28 cellular contexts compared by ENCODE assay signal in genomic region chr16:17917316-17918019, GRCh38.
DNase-seq lines count a peak whose midpoint lies in the region; ATAC-seq, FAIRE-seq and TF ChIP-seq lines count a peak whose summit lies in the region.
"Had no signal": no experiment of that assay in that cellular context is flagged by ENCODE, and none has a peak within 500 bp of the region (broad histone marks: within the 10 kb centered on the region; RNA-seq: fewer than 3 reads in every experiment).

No MANE protein-coding gene starts in this region.

- no peak for TF ChIP-seq RAD21 in HepG2 (CRISPR knock-in tag; IDR thresholded peaks at IDR 0.05)

- no peak overlapping the region for H3K27ac ChIP-seq in HepG2 (ENCODE audit: extremely low read length, insufficient read depth, low read length)
- H3K27ac ChIP-seq in right lobe of liver, result peak overlapping the region; percentile 45 to 69 (median 49)
- H3K27ac ChIP-seq: BLaER1 had no signal

- H3K27ac Mint-ChIP-seq in activated naive CD4-positive, alpha-beta T cell treated with anti-CD3 and anti-CD28 coated beads for 36 hours, result no peak overlapping the region
- H3K27ac Mint-ChIP-seq: CD14-positive monocyte; CD4-positive, alpha-beta memory T cell; CD4-positive, CD25-positive, alpha-beta regulatory T cell; CD8-positive, alpha-beta memory T cell had no signal

- no TSS peak for BruUV-seq in HepG2 (replicated peaks; lab: Mats Ljungman, UMichigan)

- H3K36me3 Mint-ChIP-seq in activated naive CD4-positive, alpha-beta T cell treated with anti-CD3 and anti-CD28 coated beads for 36 hours (ENCODE audit: low read depth), result no peaks in the 10 kb centered on the region
- H3K36me3 Mint-ChIP-seq: CD14-positive monocyte; CD4-positive, alpha-beta memory T cell; CD4-positive, CD25-positive, alpha-beta regulatory T cell; CD8-positive, alpha-beta memory T cell had no signal

- no peak overlapping the region for H2AFZ ChIP-seq in HepG2 (ENCODE audit: low read length)

- H3K4me3 Mint-ChIP-seq in activated naive CD4-positive, alpha-beta T cell treated with anti-CD3 and anti-CD28 coated beads for 36 hours, result no peak overlapping the region
- H3K4me3 Mint-ChIP-seq: CD14-positive monocyte; CD4-positive, alpha-beta memory T cell; CD4-positive, CD25-positive, alpha-beta regulatory T cell; CD8-positive, alpha-beta memory T cell had no signal

- H3K9me3 ChIP-seq in HepG2 (ENCODE audit: low read length), result peaks cover 29% of the 10 kb centered on the region
- peaks cover 0 to 4% (median 0%) of the 10 kb centered on the region in 4 donors for H3K9me3 ChIP-seq in right lobe of liver
- H3K9me3 ChIP-seq: BE2C had no signal

- no peaks in the 10 kb centered on the region for H4K20me1 ChIP-seq in HepG2 (ENCODE audit: insufficient read depth, low read length)
- H4K20me1 ChIP-seq: BLaER1 had no signal

- no peak for TF ChIP-seq CTCF in HepG2 (CRISPR knock-in tag; IDR thresholded peaks at IDR 0.05)
- no peak for TF ChIP-seq CTCF in right lobe of liver (IDR thresholded peaks at IDR 0.05)

- H3K27me3 ChIP-seq in HepG2 (ENCODE audit: control insufficient read depth in 1 of 2, insufficient read depth in 2 of 2, low read length in 2 of 2) (no peaks in the 10 kb centered on the region), right lobe of liver (no peaks in the 10 kb centered on the region)
- H3K27me3 ChIP-seq: BE2C, BLaER1 had no signal

- no peaks in the 10 kb centered on the region for H3K4me1 ChIP-seq in HepG2 (ENCODE audit: insufficient read depth, low read length)
- H3K4me1 ChIP-seq in right lobe of liver, result peaks cover 0 to 15% (median 6%) of the 10 kb centered on the region in 4 donors
- H3K4me1 ChIP-seq: BE2C, BLaER1 had no signal

- no peaks in the 10 kb centered on the region for H3K79me2 ChIP-seq in HepG2 (ENCODE audit: insufficient read depth, low read length)

- peaks cover 12% of the 10 kb centered on the region for H3K9me3 Mint-ChIP-seq in activated naive CD4-positive, alpha-beta T cell treated with anti-CD3 and anti-CD28 coated beads for 36 hours

- H3K36me3 ChIP-seq in HepG2 (replicated peaks in 1 of 2; ENCODE audit: control insufficient read depth in 1 of 2, insufficient read depth in 2 of 2, low read length in 2 of 2), result no peaks in the 10 kb centered on the region
- H3K36me3 ChIP-seq in right lobe of liver, result no peaks in the 10 kb centered on the region
- H3K36me3 ChIP-seq: BE2C, BLaER1 had no signal

- POLR2A ChIA-PET in HepG2 (lab: Yijun Ruan, JAX), result no interaction called here

- no peak for FAIRE-seq in HepG2 (lab: Jason Lieb, UNC)
- FAIRE-seq in GM19239 (lab: Jason Lieb, UNC), result no peak
- FAIRE-seq: A204.1, GM12878, GM12892, GM18507 had no signal

- H3K9ac ChIP-seq in HepG2 (ENCODE audit: insufficient read depth, low read depth, low read length), result no peak overlapping the region
- H3K9ac ChIP-seq: BLaER1 had no signal

- H3K4me2 ChIP-seq in HepG2 (ENCODE audit: low read depth, low read length), result no peak overlapping the region
- H3K4me2 ChIP-seq: BLaER1 had no signal

- peaks cover 18% of the 10 kb centered on the region for H3K27me3 Mint-ChIP-seq in activated naive CD4-positive, alpha-beta T cell treated with anti-CD3 and anti-CD28 coated beads for 36 hours (ENCODE audit: low read depth)

- WGBS in HepG2 (ENCODE audit: low lambda C conversion rate), result 16% methylated on average over 3 of the region's 3 CpGs
- 38% methylated on average over 3 of the region's 3 CpGs for whole genome bisulfite sequencing in right lobe of liver (ENCODE audit: insufficient coverage, low coverage, low lambda C conversion rate, missing lambda C conversion rate)

- no peak for TF ChIP-seq POLR2A in HepG2 (IDR thresholded peaks at IDR 0.05; ENCODE audit: insufficient read depth in 1 of 2, low read depth in 2 of 2, low read length in 2 of 2)
- no peak for TF ChIP-seq POLR2A in right lobe of liver (IDR thresholded peaks at IDR 0.05)

- in situ Hi-C loops in HepG2 (cut with HindIII; ENCODE audit: extremely low pct_ligation_motif_present, low pct_unique_long_range_greater_than_20kb), result no loop called here

- H3K4me3 ChIP-seq in HepG2 (replicated peaks in 1 of 3; ENCODE audit: insufficient read depth in 1 of 3, low read depth in 2 of 3, low read length in 3 of 3) (no peak overlapping the region), right lobe of liver (no peak overlapping the region)
- H3K4me3 ChIP-seq: BLaER1, GM12878 had no signal

- H3K4me1 Mint-ChIP-seq in activated naive CD4-positive, alpha-beta T cell treated with anti-CD3 and anti-CD28 coated beads for 36 hours (ENCODE audit: low read depth), result no peaks in the 10 kb centered on the region
- H3K4me1 Mint-ChIP-seq: CD14-positive monocyte; CD4-positive, alpha-beta memory T cell; CD4-positive, CD25-positive, alpha-beta regulatory T cell; CD8-positive, alpha-beta memory T cell had no signal

- ATAC-seq in left colon (peak; percentile 60), HepG2 (peak; percentile 86), right lobe of liver (peak; percentile 90 to 97 (median 92)), GM18517 (IDR thresholded peaks at IDR 0.05; ENCODE audit: unreplicated experiment) (no peak)
- ATAC-seq: GM12878 had no signal

- CTCF ChIA-PET in HepG2 (lab: Yijun Ruan, JAX; ENCODE audit: low intra/inter-chr PET ratio, low total read pairs), result no interaction called here
- CTCF ChIA-PET in activated naive CD4-positive, alpha-beta T cell treated with anti-CD3 and anti-CD28 coated beads for 36 hours (lab: Charles Lee), result no interaction called here

- no peak for TF ChIP-seq EP300 in HepG2 (IDR thresholded peaks at IDR 0.05; ENCODE audit: low read depth in 2 of 2, low read length in 2 of 2)
- no peak for TF ChIP-seq EP300 in HepG2 (CRISPR knock-in tag; IDR thresholded peaks at IDR 0.05; ENCODE audit: borderline replicate concordance)

- intact Hi-C loops in left colon (cut with DNase I, micrococcal nuclease), result no loop called here
- intact Hi-C loops in HepG2 (cut with micrococcal nuclease; ENCODE audit: unreplicated experiment), result no loop called here
- intact Hi-C loops in right lobe of liver (cut with DNase I), result no loop called here
- intact Hi-C loops in activated naive CD4-positive, alpha-beta T cell treated with anti-CD3 and anti-CD28 coated beads for 36 hours (cut with micrococcal nuclease), result no loop called here

- DNase-seq in left colon, result no peak
- peak; percentile 15 for DNase-seq in HepG2 (ENCODE audit: low spot score)
- peak; percentile 46 to 86 (median 67) for DNase-seq in right lobe of liver
- DNase-seq in GM19239 (ENCODE audit: insufficient read length, low spot score), result no peak
- no peak for DNase-seq in amygdala (lab: John Stamatoyannopoulos, UW)
- DNase-seq in activated naive CD4-positive, alpha-beta T cell treated with anti-CD3 and anti-CD28 coated beads for 36 hours, result no peak
- DNase-seq: 8988T; ACHN; BE2C; C1 segment of cervical spinal cord; CD4-positive, alpha-beta memory T cell; CD4-positive, CD25-positive, alpha-beta regulatory T cell; CD8-positive, alpha-beta memory T cell; COR-L47; DMS 273 treated with DMSO at 0.1 percent for 48 hours; DMS153; DMS53; DMS79; DND-41; EL; GDM1 had no signal

TF ChIP-seq in HepG2, 621 proteins besides CTCF, POLR2A, EP300 and RAD21 (continues in another document):
- TF ChIP-seq ZNF619 (CRISPR knock-in tag; IDR thresholded peaks at IDR 0.05) (no peak), GABPA (IDR thresholded peaks at IDR 0.05; ENCODE audit: low read depth, low read length) (no peak), GABPA (CRISPR knock-in tag; IDR thresholded peaks at IDR 0.05; ENCODE audit: low read depth) (no peak), ZNF678 (CRISPR knock-in tag; IDR thresholded peaks at IDR 0.05) (no peak), HCFC1 (IDR thresholded peaks at IDR 0.05; ENCODE audit: low read depth, low read length) (no peak), ZNF33A (CRISPR knock-in tag; IDR thresholded peaks at IDR 0.05; ENCODE audit: borderline replicate concordance) (no peak), FOXA3 (CRISPR knock-in tag; IDR thresholded peaks at IDR 0.05) (0 out of 2 replicates have a peak, but pooled peaks have one; percentile 11)
- TF ChIP-seq, protein P1, sequence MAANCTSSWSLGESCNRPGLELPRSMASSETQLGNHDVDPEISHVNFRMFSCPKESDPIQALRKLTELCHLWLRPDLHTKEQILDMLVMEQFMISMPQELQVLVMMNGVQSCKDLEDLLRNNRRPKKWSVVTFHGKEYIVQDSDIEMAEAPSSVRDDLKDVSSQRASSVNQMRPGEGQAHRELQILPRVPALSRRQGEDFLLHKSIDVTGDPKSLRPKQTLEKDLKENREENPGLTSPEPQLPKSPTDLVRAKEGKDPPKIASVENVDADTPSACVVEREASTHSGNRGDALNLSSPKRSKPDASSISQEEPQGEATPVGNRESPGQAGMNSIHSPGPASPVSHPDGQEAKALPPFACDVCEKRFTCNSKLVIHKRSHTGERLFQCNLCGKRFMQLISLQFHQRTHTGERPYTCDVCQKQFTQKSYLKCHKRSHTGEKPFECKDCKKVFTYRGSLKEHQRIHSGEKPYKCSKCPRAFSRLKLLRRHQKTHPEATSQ (CRISPR knock-in tag; IDR thresholded peaks at IDR 0.05; ENCODE audit: borderline replicate concordance), result no peak
- TF ChIP-seq, protein P2, sequence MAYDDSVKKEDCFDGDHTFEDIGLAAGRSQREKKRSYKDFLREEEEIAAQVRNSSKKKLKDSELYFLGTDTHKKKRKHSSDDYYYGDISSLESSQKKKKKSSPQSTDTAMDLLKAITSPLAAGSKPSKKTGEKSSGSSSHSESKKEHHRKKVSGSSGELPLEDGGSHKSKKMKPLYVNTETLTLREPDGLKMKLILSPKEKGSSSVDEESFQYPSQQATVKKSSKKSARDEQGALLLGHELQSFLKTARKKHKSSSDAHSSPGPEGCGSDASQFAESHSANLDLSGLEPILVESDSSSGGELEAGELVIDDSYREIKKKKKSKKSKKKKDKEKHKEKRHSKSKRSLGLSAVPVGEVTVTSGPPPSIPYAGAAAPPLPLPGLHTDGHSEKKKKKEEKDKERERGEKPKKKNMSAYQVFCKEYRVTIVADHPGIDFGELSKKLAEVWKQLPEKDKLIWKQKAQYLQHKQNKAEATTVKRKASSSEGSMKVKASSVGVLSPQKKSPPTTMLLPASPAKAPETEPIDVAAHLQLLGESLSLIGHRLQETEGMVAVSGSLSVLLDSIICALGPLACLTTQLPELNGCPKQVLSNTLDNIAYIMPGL (CRISPR knock-in tag; IDR thresholded peaks at IDR 0.05; ENCODE audit: borderline replicate concordance in 1 of 2, low read depth in 1 of 2), result no peak
- TF ChIP-seq, protein P3, sequence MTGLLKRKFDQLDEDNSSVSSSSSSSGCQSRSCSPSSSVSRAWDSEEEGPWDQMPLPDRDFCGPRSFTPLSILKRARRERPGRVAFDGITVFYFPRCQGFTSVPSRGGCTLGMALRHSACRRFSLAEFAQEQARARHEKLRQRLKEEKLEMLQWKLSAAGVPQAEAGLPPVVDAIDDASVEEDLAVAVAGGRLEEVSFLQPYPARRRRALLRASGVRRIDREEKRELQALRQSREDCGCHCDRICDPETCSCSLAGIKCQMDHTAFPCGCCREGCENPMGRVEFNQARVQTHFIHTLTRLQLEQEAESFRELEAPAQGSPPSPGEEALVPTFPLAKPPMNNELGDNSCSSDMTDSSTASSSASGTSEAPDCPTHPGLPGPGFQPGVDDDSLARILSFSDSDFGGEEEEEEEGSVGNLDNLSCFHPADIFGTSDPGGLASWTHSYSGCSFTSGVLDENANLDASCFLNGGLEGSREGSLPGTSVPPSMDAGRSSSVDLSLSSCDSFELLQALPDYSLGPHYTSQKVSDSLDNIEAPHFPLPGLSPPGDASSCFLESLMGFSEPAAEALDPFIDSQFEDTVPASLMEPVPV (CRISPR knock-in tag; IDR thresholded peaks at IDR 0.05), result no peak

Comparison
In these comparisons a context has a peak if more than half of its experiments do, and no peak if none do; other contexts are left out.
1. DNase-seq: peak in HepG2 (single experiment) and right lobe of liver (3 of 3); none in left colon (0 of 2), GM19239 (single experiment), amygdala (0 of 56) and activated naive CD4-positive, alpha-beta T cell treated with anti-CD3 and anti-CD28 coated beads for 36 hours (single experiment).